In genomic region chr9:99108131-99108530, GRCh38 we compare ENCODE assay signal across 17 cellular contexts. TPM values are rescaled to one million over a fixed set of nuclear protein-coding genes. Genes with fewer than 3 reads are reported as not detected.
A peak's percentile ranks its signal among the peaks of the same experiment; 100 is the strongest.
DNase-seq lines count a peak whose midpoint lies in the region; ATAC-seq and TF ChIP-seq lines count a peak whose summit lies in the region.
"Had no signal": no experiment of that assay in that cellular context is flagged by ENCODE, and none has a peak within 500 bp of the region (broad histone marks: within the 10 kb centered on the region; RNA-seq: fewer than 3 reads in every experiment).

No MANE protein-coding gene starts in this region.

- peaks cover 76% of the 10 kb centered on the region for H3K79me2 ChIP-seq in GM23248 (ENCODE audit: insufficient read depth)
- peaks cover 8% of the 10 kb centered on the region for H3K79me2 ChIP-seq in trophoblast cell (ENCODE audit: control insufficient read depth, insufficient read depth, low read length, poor library complexity)

- no peak overlapping the region for H3K18ac ChIP-seq in trophoblast cell (ENCODE audit: low read length)

- no peaks in the 10 kb centered on the region for H3K9me3 ChIP-seq in CD4-positive, CD25-positive, alpha-beta regulatory T cell (ENCODE audit: control insufficient read depth in 2 of 2, low read length in 2 of 2)
- H3K9me3 ChIP-seq in GM23248 (ENCODE audit: low read depth): no peaks in the 10 kb centered on the region
- no peaks in the 10 kb centered on the region for H3K9me3 ChIP-seq in endodermal cell (ENCODE audit: control insufficient read depth, low read length)
- H3K9me3 ChIP-seq in trophoblast cell (ENCODE audit: insufficient read depth, low read depth, low read length): no peaks in the 10 kb centered on the region
- H3K9me3 ChIP-seq: breast epithelium, gastroesophageal sphincter, right atrium auricular region had no signal

- ATAC-seq in CD4-positive, CD25-positive, alpha-beta regulatory T cell (ENCODE audit: low read depth in 2 of 2): no peak
- ATAC-seq in natural killer cell: no peak
- no peak for ATAC-seq in HG03045 (IDR thresholded peaks at IDR 0.05; ENCODE audit: unreplicated experiment)
- ATAC-seq: gastroesophageal sphincter had no signal

- no peak for DNase-seq in CD4-positive, CD25-positive, alpha-beta regulatory T cell
- DNase-seq in GM23248 (no peak), natural killer cell (no peak), endodermal cell (no peak), HCEC 1CT (no peak), trophoblast cell (no peak)
- no peak for DNase-seq in activated naive CD8-positive, alpha-beta T cell treated with anti-CD3 and anti-CD28 coated beads for 36 hours
- DNase-seq: activated CD4-positive, alpha-beta T cell treated with anti-CD3 and anti-CD28 coated beads, Interleukin-2, amount 50 U/mL, for 4 hours; activated effector memory CD4-positive, alpha-beta T cell treated with anti-CD3 and anti-CD28 coated beads, Interleukin-2, amount 50 U/mL, for 16 hours; GDM1; NCI-H1417 treated with DMSO at 0.1 percent for 48 hours; NCI-H446; stimulated activated CD4-positive, alpha-beta T cell treated with anti-CD3 and anti-CD28 coated beads, Interleukin-4, amount 100 ng/mL, for 24 hours had no signal

- H2AFZ ChIP-seq in GM23248 (no peak overlapping the region), trophoblast cell (ENCODE audit: insufficient read depth, low read length, poor library complexity) (no peak overlapping the region)

- H3K27me3 Mint-ChIP-seq in CD4-positive, CD25-positive, alpha-beta regulatory T cell: no peaks in the 10 kb centered on the region
- H3K27me3 Mint-ChIP-seq in activated naive CD8-positive, alpha-beta T cell treated with anti-CD3 and anti-CD28 coated beads for 36 hours: no peaks in the 10 kb centered on the region
- H3K27me3 Mint-ChIP-seq in natural killer cell (ENCODE audit: low read depth in 2 of 2) (no peaks in the 10 kb centered on the region), endodermal cell (ENCODE audit: insufficient read depth) (peaks cover 2% of the 10 kb centered on the region)

- H2BK5ac ChIP-seq in trophoblast cell (ENCODE audit: low read depth, low read length, poor library complexity): no peak overlapping the region

- no peak overlapping the region for H2BK120ac ChIP-seq in trophoblast cell (ENCODE audit: insufficient read depth, low read length, poor library complexity)

- peak overlapping the region; percentile 98 for H3K4me2 ChIP-seq in GM23248 (ENCODE audit: unreplicated experiment)
- H3K4me2 ChIP-seq in trophoblast cell (ENCODE audit: low read length): no peak overlapping the region

- H3K36me3 ChIP-seq in CD4-positive, CD25-positive, alpha-beta regulatory T cell (ENCODE audit: control insufficient read depth, insufficient read depth, low read length): no peaks in the 10 kb centered on the region
- H3K36me3 ChIP-seq in GM23248 (ENCODE audit: low read depth) (peaks cover 3% of the 10 kb centered on the region), endodermal cell (ENCODE audit: control insufficient read depth, insufficient read depth, low read length) (peaks cover 19% of the 10 kb centered on the region), trophoblast cell (ENCODE audit: control insufficient read depth in 1 of 2, insufficient read depth in 2 of 2, low read length in 2 of 2) (no peaks in the 10 kb centered on the region)
- H3K36me3 ChIP-seq: breast epithelium, gastroesophageal sphincter, right atrium auricular region had no signal

- H3F3A ChIP-seq in GM23248 (ENCODE audit: insufficient read depth): peaks cover 40% of the 10 kb centered on the region

- no peak overlapping the region for H3K23ac ChIP-seq in trophoblast cell (ENCODE audit: low read length)

- no peaks in the 10 kb centered on the region for H3K27me3 ChIP-seq in CD4-positive, CD25-positive, alpha-beta regulatory T cell (ENCODE audit: control insufficient read depth, insufficient read depth, low read length)
- H3K27me3 ChIP-seq in GM23248 (replicated peaks; ENCODE audit: insufficient read depth) (no peaks in the 10 kb centered on the region), endodermal cell (ENCODE audit: control insufficient read depth, insufficient read depth, low read length, poor library complexity, severe bottlenecking) (no peaks in the 10 kb centered on the region), trophoblast cell (ENCODE audit: insufficient read depth, low read length) (no peaks in the 10 kb centered on the region)
- H3K27me3 ChIP-seq: breast epithelium, gastroesophageal sphincter, right atrium auricular region had no signal

- no peak overlapping the region for H4K12ac ChIP-seq in trophoblast cell (ENCODE audit: low read depth, low read length)

- in situ Hi-C loops in GM23248 (cut with MboI): no loop called here

- no peak overlapping the region for H2AK5ac ChIP-seq in trophoblast cell (ENCODE audit: low read length)

- no peak overlapping the region for H3K14ac ChIP-seq in trophoblast cell (ENCODE audit: low read length)

- no peak overlapping the region for H4K91ac ChIP-seq in trophoblast cell (ENCODE audit: low read depth, low read length)

- H3K4me1 ChIP-seq in CD4-positive, CD25-positive, alpha-beta regulatory T cell (ENCODE audit: control insufficient read depth, insufficient read depth, low read length, poor library complexity, severe bottlenecking): peaks cover 78% of the 10 kb centered on the region
- peaks cover 50% of the 10 kb centered on the region for H3K4me1 ChIP-seq in GM23248 (ENCODE audit: insufficient read depth)
- peaks cover 12% of the 10 kb centered on the region for H3K4me1 ChIP-seq in endodermal cell (ENCODE audit: control insufficient read depth, insufficient read depth, low read length)
- peaks cover 9 to 17% of the 10 kb centered on the region in 2 experiments for H3K4me1 ChIP-seq in trophoblast cell (ENCODE audit: control insufficient read depth in 1 of 2, insufficient read depth in 2 of 2, low read length in 2 of 2)

- intact Hi-C loops in natural killer cell (cut with micrococcal nuclease): no loop called here

- H3K9me3 Mint-ChIP-seq in CD4-positive, CD25-positive, alpha-beta regulatory T cell: no peaks in the 10 kb centered on the region
- H3K9me3 Mint-ChIP-seq in activated naive CD8-positive, alpha-beta T cell treated with anti-CD3 and anti-CD28 coated beads for 36 hours: peaks cover 3% of the 10 kb centered on the region
- H3K9me3 Mint-ChIP-seq in natural killer cell (no peaks in the 10 kb centered on the region), endodermal cell (no peaks in the 10 kb centered on the region)

- H2BK12ac ChIP-seq in trophoblast cell (ENCODE audit: low read length): no peak overlapping the region

- peaks cover 9% of the 10 kb centered on the region for H3K36me3 Mint-ChIP-seq in CD4-positive, CD25-positive, alpha-beta regulatory T cell
- H3K36me3 Mint-ChIP-seq in activated naive CD8-positive, alpha-beta T cell treated with anti-CD3 and anti-CD28 coated beads for 36 hours: peaks cover 25% of the 10 kb centered on the region
- no peaks in the 10 kb centered on the region for H3K36me3 Mint-ChIP-seq in natural killer cell
- peaks cover 4% of the 10 kb centered on the region for H3K36me3 Mint-ChIP-seq in endodermal cell (ENCODE audit: low read depth)

- no peaks in the 10 kb centered on the region for H3K9me2 ChIP-seq in GM23248 (ENCODE audit: insufficient read depth)

- no peak overlapping the region for H3K27ac ChIP-seq in CD4-positive, CD25-positive, alpha-beta regulatory T cell (ENCODE audit: insufficient read depth, low read length, poor library complexity, severe bottlenecking)
- H3K27ac ChIP-seq in GM23248 (peak overlapping the region; percentile 23; the same call in 1 of the 2 replicates), endodermal cell (ENCODE audit: low read depth, low read length) (no peak overlapping the region), trophoblast cell (ENCODE audit: low read depth, low read length) (no peak overlapping the region)
- H3K27ac ChIP-seq: breast epithelium, right atrium auricular region had no signal

- H3K27ac Mint-ChIP-seq in CD4-positive, CD25-positive, alpha-beta regulatory T cell: peak overlapping the region; percentile 58 to 88 (median 78)
- peak overlapping the region; percentile 19 for H3K27ac Mint-ChIP-seq in activated naive CD8-positive, alpha-beta T cell treated with anti-CD3 and anti-CD28 coated beads for 36 hours
- H3K27ac Mint-ChIP-seq in natural killer cell (peak overlapping the region; percentile 76 to 81), endodermal cell (no peak overlapping the region)

- H3K79me1 ChIP-seq in trophoblast cell (ENCODE audit: low read length): peaks cover 12% of the 10 kb centered on the region

- no peak overlapping the region for H3K4ac ChIP-seq in trophoblast cell (ENCODE audit: low read depth, low read length)

- H3K4me3 Mint-ChIP-seq in CD4-positive, CD25-positive, alpha-beta regulatory T cell: peak overlapping the region; percentile 64 to 96 (median 88)
- H3K4me3 Mint-ChIP-seq in activated naive CD8-positive, alpha-beta T cell treated with anti-CD3 and anti-CD28 coated beads for 36 hours: no peak overlapping the region
- H3K4me3 Mint-ChIP-seq in natural killer cell (peak overlapping the region; percentile 89), endodermal cell (no peak overlapping the region)

- H4K20me1 ChIP-seq in GM23248 (ENCODE audit: insufficient read depth): peaks cover 7% of the 10 kb centered on the region

- H4K8ac ChIP-seq in trophoblast cell (ENCODE audit: low read depth, low read length): no peak overlapping the region

- WGBS in GM23248 (ENCODE audit: low coverage in 1 of 2, low lambda C conversion rate in 2 of 2, missing lambda C conversion rate in 2 of 2), 2 experiments: 45 to 54% methylated on average over 2 of the region's 2 CpGs
- WGBS in endodermal cell (ENCODE audit: insufficient coverage in 1 of 2, insufficient read length in 1 of 2), 2 experiments: 83% methylated on average over 2 of the region's 2 CpGs; no CpG with 5 or more reads in 1 of the 2 experiments
- WGBS in trophoblast cell (ENCODE audit: extremely low coverage, insufficient coverage, insufficient read length): no CpG with 5 or more reads among the region's 2 CpGs

- TF ChIP-seq CTCF in natural killer cell (IDR thresholded peaks at IDR 0.05) (no peak), endodermal cell (conservative IDR thresholded peaks at IDR 0.05) (no peak)

- peaks cover 52 to 86% (median 72%) of the 10 kb centered on the region in 4 donors for H3K4me1 Mint-ChIP-seq in CD4-positive, CD25-positive, alpha-beta regulatory T cell
- H3K4me1 Mint-ChIP-seq in activated naive CD8-positive, alpha-beta T cell treated with anti-CD3 and anti-CD28 coated beads for 36 hours: peaks cover 72% of the 10 kb centered on the region
- H3K4me1 Mint-ChIP-seq in natural killer cell (peaks cover 84 to 85% of the 10 kb centered on the region in 2 donors), endodermal cell (peaks cover 46% of the 10 kb centered on the region)

- H3K9ac ChIP-seq in GM23248 (peak overlapping the region; percentile 98; the same call in 1 of the 2 replicates), endodermal cell (ENCODE audit: extremely low read depth, low read length, poor library complexity, severe bottlenecking) (no peak overlapping the region), trophoblast cell (ENCODE audit: low read length) (no peak overlapping the region)

- H3K4me3 ChIP-seq in CD4-positive, CD25-positive, alpha-beta regulatory T cell (ENCODE audit: low read depth, low read length): peak overlapping the region; percentile 93
- peak overlapping the region; percentile 92 for H3K4me3 ChIP-seq in GM23248
- no peak overlapping the region for H3K4me3 ChIP-seq in endodermal cell (ENCODE audit: low read length)
- no peak overlapping the region for H3K4me3 ChIP-seq in trophoblast cell (ENCODE audit: low read depth, low read length)
- H3K4me3 ChIP-seq: breast epithelium, gastroesophageal sphincter, right atrium auricular region had no signal

RNA-seq across cellular contexts. Expression of gene TGFBR1, which starts 3.2 kb away (rescaled TPM):
- 24.9 TPM for total RNA-seq in CD4-positive, CD25-positive, alpha-beta regulatory T cell
- polyA plus RNA-seq in CD4-positive, CD25-positive, alpha-beta regulatory T cell: 10 to 100 TPM; 18.0 to 27.0 (median 18.9) TPM
- 73.9 and 75.1 TPM in 2 replicates for total RNA-seq in GM23248 (2014; rRNA removed; shearing (Covaris generic))
- polyA plus RNA-seq in GM23248 (2016; fragmentation: Nextera tagmentation; extraction: Ambion mirVana): 41.0 and 46.3 TPM in 2 replicates
- 10 to 100 TPM; 30.4 to 32.1 TPM for total RNA-seq in activated naive CD8-positive, alpha-beta T cell treated with anti-CD3 and anti-CD28 coated beads for 36 hours
- total RNA-seq in natural killer cell: 100 to 1,000 TPM in 2 of 3 donors, 10 to 100 TPM in 1; 78.0 to 120 (median 113) TPM
- 10 to 100 TPM; 74.8 to 75.6 TPM for total RNA-seq in endodermal cell
- polyA plus RNA-seq in endodermal cell (2013, experiment 1 of 2): 76.8 TPM
- 77.1 TPM for polyA plus RNA-seq in endodermal cell (2013, experiment 2 of 2)
- polyA plus RNA-seq in trophoblast cell (2013): 38.6 and 40.3 TPM in 2 replicates

Comparison
In these comparisons a context has a peak if more than half of its experiments do, and no peak if none do; other contexts are left out.
1. H3K4me3 ChIP-seq: peak in CD4-positive, CD25-positive, alpha-beta regulatory T cell (single experiment) and GM23248 (single experiment); none in endodermal cell (single experiment) and trophoblast cell (single experiment).
2. H3K4me3 Mint-ChIP-seq: peak in CD4-positive, CD25-positive, alpha-beta regulatory T cell (4 of 4) and natural killer cell (single experiment); none in activated naive CD8-positive, alpha-beta T cell treated with anti-CD3 and anti-CD28 coated beads for 36 hours (single experiment) and endodermal cell (single experiment).